In genomic region chr10:3719024-3719843, GRCh38 we compare ENCODE assay signal across 13 cellular contexts.
"Had no signal": no experiment of that assay in that cellular context is flagged by ENCODE, and none has a peak within 500 bp of the region (broad histone marks: within the 10 kb centered on the region; RNA-seq: fewer than 3 reads in every experiment).

No MANE protein-coding gene starts in this region.

- H3K36me3 ChIP-seq: heart right ventricle, thyroid gland had no signal

- ATAC-seq: sciatic nerve, T-cell had no signal

- H3K4me3 ChIP-seq: heart right ventricle, SK-N-MC, thyroid gland had no signal

- H3K4me3 Mint-ChIP-seq: nephron, T-cell had no signal

- H3K9me3 ChIP-seq: heart right ventricle, thyroid gland had no signal

- H3K36me3 Mint-ChIP-seq: T-cell had no signal

- FAIRE-seq: astrocyte, endothelial cell of umbilical vein, frontal cortex, urothelium cell line had no signal

- H3K27me3 Mint-ChIP-seq: T-cell had no signal

- DNase-seq: activated CD4-positive, alpha-beta T cell treated with anti-CD3 and anti-CD28 coated beads, Interleukin-2, amount 50 U/mL, for 1 hour; activated naive CD4-positive, alpha-beta T cell; heart right ventricle; T-cell; T1000 had no signal

- H3K27ac ChIP-seq: SK-N-MC, thyroid gland had no signal

- H3K27me3 ChIP-seq: heart right ventricle, thyroid gland had no signal

- H3K9me3 Mint-ChIP-seq: nephron, T-cell had no signal

- H3K27ac Mint-ChIP-seq: nephron had no signal
